In genomic region chr2:100344433-100344832, GRCh38 we compare ENCODE assay signal across 41 cellular contexts. TPM values are rescaled to one million over a fixed set of nuclear protein-coding genes. Genes with fewer than 3 reads are reported as not detected.
"Had no signal": no experiment of that assay in that cellular context is flagged by ENCODE, and none has a peak within 500 bp of the region (broad histone marks: within the 10 kb centered on the region; RNA-seq: fewer than 3 reads in every experiment).

No MANE protein-coding gene starts in this region.

- ATAC-seq: activated CD8-positive, alpha-beta memory T cell treated with anti-CD3 and anti-CD28 coated beads, Interleukin-2, amount 10 ng/mL, durations not matched to agents 7 days and 5 days; PC-3; T-cell had no signal

- H3K36me3 Mint-ChIP-seq: activated CD8-positive, alpha-beta memory T cell treated with anti-CD3 and anti-CD28 coated beads, Interleukin-2, amount 10 ng/mL, durations not matched to agents 7 days and 5 days; activated naive CD4-positive, alpha-beta T cell treated with anti-CD3 and anti-CD28 coated beads, Interleukin-2, amount 50 U/mL, for 24 hours; activated naive CD8-positive, alpha-beta T cell treated with anti-CD3 and anti-CD28 coated beads, Interleukin-2, amount 10 ng/mL, durations not matched to agents 7 days and 5 days; brain; T-cell had no signal

- H3K4me2 ChIP-seq: SK-N-SH had no signal

- FAIRE-seq: astrocyte, bronchial epithelial cell had no signal

- H3K36me3 ChIP-seq: adrenal gland, Peyer's patch, SJSA1 had no signal

- H3K27me3 ChIP-seq: adrenal gland, Peyer's patch, SJSA1 had no signal

- H3K4me3 ChIP-seq: adrenal gland, Peyer's patch, SJSA1 had no signal

- H3K4me1 ChIP-seq: adrenal gland, Peyer's patch, SJSA1 had no signal

- H3K27ac Mint-ChIP-seq: activated B cell treated with CpG ODN at 0.5 μM for 24 hours; activated CD4-positive, alpha-beta memory T cell treated with anti-CD3 and anti-CD28 coated beads, Interleukin-2, amount 10 ng/mL, durations not matched to agents 7 days and 5 days; activated CD8-positive, alpha-beta memory T cell treated with anti-CD3 and anti-CD28 coated beads, Interleukin-2, amount 10 ng/mL, durations not matched to agents 7 days and 5 days; activated naive CD4-positive, alpha-beta T cell treated with anti-CD3 and anti-CD28 coated beads, Interleukin-2, amount 50 U/mL, for 24 hours; activated naive CD8-positive, alpha-beta T cell treated with anti-CD3 and anti-CD28 coated beads, Interleukin-2, amount 10 ng/mL, durations not matched to agents 7 days and 5 days; activated T-helper 2 cell treated with anti-CD3 and anti-CD28 coated beads, Interferon-gamma antibody, Interleukin-2, Interleukin-4, amounts not matched to agents 10 μg/mL and 5 μg/mL and 100 μg/mL, durations not matched to agents 14 hours and 24 hours and 36 hours; brain; T-cell had no signal

- H3K4me3 Mint-ChIP-seq: activated B cell treated with CpG ODN at 0.5 μM for 24 hours; activated CD4-positive, alpha-beta memory T cell treated with anti-CD3 and anti-CD28 coated beads, Interleukin-2, amount 10 ng/mL, durations not matched to agents 7 days and 5 days; activated CD8-positive, alpha-beta memory T cell treated with anti-CD3 and anti-CD28 coated beads, Interleukin-2, amount 10 ng/mL, durations not matched to agents 7 days and 5 days; activated naive CD4-positive, alpha-beta T cell treated with anti-CD3 and anti-CD28 coated beads, Interleukin-2, amount 50 U/mL, for 24 hours; activated naive CD8-positive, alpha-beta T cell treated with anti-CD3 and anti-CD28 coated beads, Interleukin-2, amount 10 ng/mL, durations not matched to agents 7 days and 5 days; brain; T-cell had no signal

- DNase-seq: activated B cell treated with CpG ODN at 0.5 μM for 24 hours; activated CD4-positive, alpha-beta memory T cell treated with anti-CD3 and anti-CD28 coated beads, Interleukin-2, amount 10 ng/mL, durations not matched to agents 7 days and 5 days; activated CD4-positive, alpha-beta T cell treated with anti-CD3 and anti-CD28 coated beads for 4 hours; activated CD4-positive, CD25-positive, alpha-beta regulatory T cell treated with anti-CD3 and anti-CD28 coated beads, Interleukin-2, amount 50 U/mL, for 72 hours; activated CD8-positive, alpha-beta memory T cell treated with anti-CD3 and anti-CD28 coated beads for 24 hours; activated CD8-positive, alpha-beta memory T cell treated with anti-CD3 and anti-CD28 coated beads, Interleukin-2, amount 10 ng/mL, durations not matched to agents 7 days and 5 days; activated gamma-delta T cell; activated naive CD4-positive, alpha-beta T cell treated with Interleukin-2 at 50 U/mL for 16 hours; activated naive CD8-positive, alpha-beta T cell treated with anti-CD3 and anti-CD28 coated beads, Interleukin-2, amount 10 ng/mL, durations not matched to agents 7 days and 5 days; activated T-cell treated with anti-CD3 and anti-CD28 coated beads, Interleukin-2, amount 50 U/mL, for 1 hour; adrenal gland; caudate nucleus; cerebellar nuclear complex; Karpas-422; KBM-7; NCI-H1105; NCI-H1417 treated with DMSO at 0.1 percent for 48 hours; NCI-H1694; NCI-H1930; NCI-H2081 treated with DMSO at 0.1 percent for 48 hours; NCI-H226; NCI-H446 treated with DMSO at 0.1 percent for 48 hours; NCI-H524; NCI-H748 treated with DMSO at 0.1 percent for 48 hours; NK-92 treated with Interleukin-12 subunit alpha and Interleukin-12 subunit beta, amount 100 ng/mL, for 24 hours; PC-3; Peyer's patch; RPMI8226; SHP77 treated with DMSO at 0.1 percent for 48 hours; SK-N-SH; T-cell; T-helper 2 cell; T-helper 9 cell had no signal

- H3K4me1 Mint-ChIP-seq: activated B cell treated with CpG ODN at 0.5 μM for 24 hours; activated CD4-positive, alpha-beta memory T cell treated with anti-CD3 and anti-CD28 coated beads, Interleukin-2, amount 10 ng/mL, durations not matched to agents 7 days and 5 days; activated CD8-positive, alpha-beta memory T cell treated with anti-CD3 and anti-CD28 coated beads, Interleukin-2, amount 10 ng/mL, durations not matched to agents 7 days and 5 days; activated naive CD4-positive, alpha-beta T cell treated with anti-CD3 and anti-CD28 coated beads, Interleukin-2, amount 50 U/mL, for 24 hours; activated naive CD8-positive, alpha-beta T cell treated with anti-CD3 and anti-CD28 coated beads, Interleukin-2, amount 10 ng/mL, durations not matched to agents 7 days and 5 days; brain; T-cell had no signal

- H3K9me3 Mint-ChIP-seq: activated CD4-positive, alpha-beta memory T cell treated with anti-CD3 and anti-CD28 coated beads, Interleukin-2, amount 10 ng/mL, durations not matched to agents 7 days and 5 days; activated naive CD4-positive, alpha-beta T cell treated with anti-CD3 and anti-CD28 coated beads, Interleukin-2, amount 50 U/mL, for 24 hours; activated naive CD8-positive, alpha-beta T cell treated with anti-CD3 and anti-CD28 coated beads, Interleukin-2, amount 10 ng/mL, durations not matched to agents 7 days and 5 days; activated T-helper 2 cell treated with anti-CD3 and anti-CD28 coated beads, Interferon-gamma antibody, Interleukin-2, Interleukin-4, amounts not matched to agents 10 μg/mL and 5 μg/mL and 100 μg/mL, durations not matched to agents 14 hours and 24 hours and 36 hours had no signal

- H3K9me2 ChIP-seq: SK-N-SH had no signal

- H3K27ac ChIP-seq: adrenal gland, Peyer's patch, SJSA1, VCaP had no signal

- H3K9me3 ChIP-seq: adrenal gland, Peyer's patch, SJSA1, SK-N-SH had no signal

RNA-seq across cellular contexts. Expression of gene LONRF2, which starts 22.1 kb away (rescaled TPM):
- total RNA-seq: bronchial epithelial cell, MCF 10A, SJSA1 had no signal
